In genomic region chr2:166831930-166832329, GRCh38 we compare ENCODE assay signal across 31 cellular contexts. TPM values are rescaled to one million over a fixed set of nuclear protein-coding genes. Genes with fewer than 3 reads are reported as not detected.
DNase-seq lines count a peak whose midpoint lies in the region; ATAC-seq, FAIRE-seq and TF ChIP-seq lines count a peak whose summit lies in the region.
"Had no signal": no experiment of that assay in that cellular context is flagged by ENCODE, and none has a peak within 500 bp of the region (broad histone marks: within the 10 kb centered on the region; RNA-seq: fewer than 3 reads in every experiment).

No MANE protein-coding gene starts in this region.

- no peaks in the 10 kb centered on the region for H3K4me1 Mint-ChIP-seq in astrocyte (ENCODE audit: low read depth, unreplicated experiment)
- H3K4me1 Mint-ChIP-seq in activated T-cell treated with anti-CD3 and anti-CD28 coated beads, Interleukin-2, amount 50 U/mL, for 72 hours (ENCODE audit: low read depth): no peaks in the 10 kb centered on the region
- H3K4me1 Mint-ChIP-seq in nephron progenitor cell: no peaks in the 10 kb centered on the region
- no peaks in the 10 kb centered on the region for H3K4me1 Mint-ChIP-seq in stimulated activated naive B cell treated with anti-CD40 and anti-IgM and Interleukin-4, amounts not matched to agents 10 μg/mL and 1 μg/mL and 100 μg/mL, for 72 hours
- H3K4me1 Mint-ChIP-seq: brain had no signal

- DNase-seq in COLO829 (ENCODE audit: low spot score) (peak; percentile 48), M059J (ENCODE audit: low read depth) (peak; percentile 2), astrocyte (ENCODE audit: low read depth) (peak; percentile 35), mesenchymal stem cell (peak; percentile 23), NCI-H146 treated with DMSO at 0.1 percent for 48 hours (lab: John Stamatoyannopoulos, UW; ENCODE audit: unreplicated experiment) (no peak), nephron progenitor cell (no peak)
- no peak for DNase-seq in activated T-cell treated with anti-CD3 and anti-CD28 coated beads, Interleukin-2, amount 50 U/mL, for 72 hours
- DNase-seq in stimulated activated naive B cell treated with anti-CD40 and anti-IgM and Interleukin-4, amounts not matched to agents 10 μg/mL and 1 μg/mL and 100 μg/mL, for 72 hours: no peak
- DNase-seq: activated CD4-positive, alpha-beta T cell treated with anti-CD3 and anti-CD28 coated beads, Interleukin-2, amount 50 U/mL, for 4 hours; activated naive CD4-positive, alpha-beta T cell treated with Interleukin-2 at 50 U/mL for 16 hours; dorsolateral prefrontal cortex; H7; hippocampal formation; left cardiac atrium; NCI-H1048; NCI-H1694 treated with DMSO at 0.1 percent for 48 hours; ovary; retina; small intestine; stimulated activated naive CD8-positive, alpha-beta T cell treated with anti-CD3 and anti-CD28 coated beads, Interleukin-15, Interleukin-2, amounts not matched to agents 100 U/mL and 50 U/mL, for 24 hours; T-helper 2 cell; upper lobe of right lung had no signal

- no peak overlapping the region for H2BK12ac ChIP-seq in mesenchymal stem cell (ENCODE audit: low read length in 2 of 2)

- H3K4me3 ChIP-seq in astrocyte (ENCODE audit: insufficient read depth, low read depth, low read length) (no peak overlapping the region), mesenchymal stem cell (ENCODE audit: insufficient read depth in 1 of 2, low read depth in 1 of 2, low read length in 2 of 2) (no peak overlapping the region)
- H3K4me3 ChIP-seq: dorsolateral prefrontal cortex, lung, ovary, SK-N-MC, upper lobe of right lung had no signal

- no peak overlapping the region for H3K18ac ChIP-seq in mesenchymal stem cell (ENCODE audit: low read depth in 1 of 2, low read length in 2 of 2)

- H3K4me3 Mint-ChIP-seq in astrocyte (ENCODE audit: unreplicated experiment) (no peak overlapping the region), nephron progenitor cell (no peak overlapping the region)
- H3K4me3 Mint-ChIP-seq in activated T-cell treated with anti-CD3 and anti-CD28 coated beads, Interleukin-2, amount 50 U/mL, for 72 hours: no peak overlapping the region
- H3K4me3 Mint-ChIP-seq in stimulated activated naive B cell treated with anti-CD40 and anti-IgM and Interleukin-4, amounts not matched to agents 10 μg/mL and 1 μg/mL and 100 μg/mL, for 72 hours: no peak overlapping the region
- H3K4me3 Mint-ChIP-seq: brain had no signal

- H3K9me3 Mint-ChIP-seq in astrocyte (ENCODE audit: unreplicated experiment): no peaks in the 10 kb centered on the region
- H3K9me3 Mint-ChIP-seq in activated T-cell treated with anti-CD3 and anti-CD28 coated beads, Interleukin-2, amount 50 U/mL, for 72 hours: peaks cover 2% of the 10 kb centered on the region in 2 donors
- H3K9me3 Mint-ChIP-seq in nephron progenitor cell: no peaks in the 10 kb centered on the region
- H3K9me3 Mint-ChIP-seq in stimulated activated naive B cell treated with anti-CD40 and anti-IgM and Interleukin-4, amounts not matched to agents 10 μg/mL and 1 μg/mL and 100 μg/mL, for 72 hours: no peaks in the 10 kb centered on the region
- H3K9me3 Mint-ChIP-seq: brain had no signal

- no peak overlapping the region for H3K27ac ChIP-seq in astrocyte (ENCODE audit: low read depth, low read length)
- no peak overlapping the region for H3K27ac ChIP-seq in mesenchymal stem cell (ENCODE audit: low read length, poor library complexity, severe bottlenecking)
- H3K27ac ChIP-seq: dorsolateral prefrontal cortex, ovary, SK-N-MC, upper lobe of right lung had no signal

- H3K9ac ChIP-seq in astrocyte (ENCODE audit: low read length) (no peak overlapping the region), mesenchymal stem cell (ENCODE audit: low read length) (no peak overlapping the region)

- no peak overlapping the region for H2BK5ac ChIP-seq in mesenchymal stem cell (ENCODE audit: low read depth, low read length, poor library complexity, severe bottlenecking)

- no peaks in the 10 kb centered on the region for H3K79me2 ChIP-seq in astrocyte (ENCODE audit: insufficient read depth, low read length)

- no peak overlapping the region for H2AK5ac ChIP-seq in mesenchymal stem cell (ENCODE audit: low read length, severe bottlenecking)

- no peak overlapping the region for H3K4me2 ChIP-seq in astrocyte (ENCODE audit: low read length)
- no peak overlapping the region for H3K4me2 ChIP-seq in mesenchymal stem cell (ENCODE audit: low read length, poor library complexity, severe bottlenecking)

- H4K91ac ChIP-seq in mesenchymal stem cell (ENCODE audit: low read length): no peak overlapping the region

- WGBS in mesenchymal stem cell: 61% methylated on average over 2 of the region's 4 CpGs

- H3K27me3 Mint-ChIP-seq in astrocyte (ENCODE audit: low read depth, unreplicated experiment) (no peaks in the 10 kb centered on the region), nephron progenitor cell (ENCODE audit: low read depth, poor library complexity) (no peaks in the 10 kb centered on the region)
- H3K27me3 Mint-ChIP-seq in activated T-cell treated with anti-CD3 and anti-CD28 coated beads, Interleukin-2, amount 50 U/mL, for 72 hours (ENCODE audit: low read depth): no peaks in the 10 kb centered on the region
- H3K27me3 Mint-ChIP-seq in stimulated activated naive B cell treated with anti-CD40 and anti-IgM and Interleukin-4, amounts not matched to agents 10 μg/mL and 1 μg/mL and 100 μg/mL, for 72 hours: no peaks in the 10 kb centered on the region

- H3K4ac ChIP-seq in mesenchymal stem cell (ENCODE audit: low read depth in 1 of 2, low read length in 2 of 2): no peak overlapping the region

- H3K27ac Mint-ChIP-seq in astrocyte (ENCODE audit: unreplicated experiment) (no peak overlapping the region), nephron progenitor cell (no peak overlapping the region)
- H3K27ac Mint-ChIP-seq in activated T-cell treated with anti-CD3 and anti-CD28 coated beads, Interleukin-2, amount 50 U/mL, for 72 hours: no peak overlapping the region
- no peak overlapping the region for H3K27ac Mint-ChIP-seq in stimulated activated naive B cell treated with anti-CD40 and anti-IgM and Interleukin-4, amounts not matched to agents 10 μg/mL and 1 μg/mL and 100 μg/mL, for 72 hours
- H3K27ac Mint-ChIP-seq: brain had no signal

- H2BK15ac ChIP-seq in mesenchymal stem cell (ENCODE audit: low read depth, poor library complexity, severe bottlenecking): no peak overlapping the region

- H4K8ac ChIP-seq in mesenchymal stem cell (ENCODE audit: low read length): no peak overlapping the region

- TF ChIP-seq CTCF in astrocyte (IDR thresholded peaks at IDR 0.05; ENCODE audit: insufficient read depth, low read depth, low read length) (no peak), nephron progenitor cell (IDR thresholded peaks at IDR 0.05) (no peak)

- H3K36me3 ChIP-seq in astrocyte (ENCODE audit: insufficient read depth, low read length): no peaks in the 10 kb centered on the region
- H3K36me3 ChIP-seq in mesenchymal stem cell (ENCODE audit: control insufficient read depth in 1 of 2, insufficient read depth in 2 of 2, low read depth in 1 of 2, low read length in 2 of 2): no peaks in the 10 kb centered on the region
- H3K36me3 ChIP-seq: ovary, upper lobe of right lung had no signal

- no peak overlapping the region for H3K23ac ChIP-seq in mesenchymal stem cell (ENCODE audit: low read length in 2 of 2)

- ATAC-seq in activated T-cell treated with anti-CD3 and anti-CD28 coated beads, Interleukin-2, amount 50 U/mL, for 72 hours (replicated peaks in 1 of 2): no peak
- no peak for ATAC-seq in stimulated activated naive B cell treated with anti-CD40 and anti-IgM and Interleukin-4, amounts not matched to agents 10 μg/mL and 1 μg/mL and 100 μg/mL, for 72 hours (replicated peaks)
- ATAC-seq: activated CD4-positive, CD25-positive, alpha-beta regulatory T cell treated with anti-CD3 and anti-CD28 coated beads, Interleukin-2, amount 50 U/mL, for 24 hours; left cardiac atrium; stimulated activated naive CD8-positive, alpha-beta T cell treated with anti-CD3 and anti-CD28 coated beads, Interleukin-15, Interleukin-2, amounts not matched to agents 100 U/mL and 50 U/mL, for 24 hours; upper lobe of right lung had no signal

- no peaks in the 10 kb centered on the region for H3K4me1 ChIP-seq in astrocyte (ENCODE audit: insufficient read depth, low read length)
- no peaks in the 10 kb centered on the region for H3K4me1 ChIP-seq in mesenchymal stem cell (ENCODE audit: control insufficient read depth, insufficient read depth, low read depth, low read length)
- H3K4me1 ChIP-seq: upper lobe of right lung had no signal

- H3K36me3 Mint-ChIP-seq in astrocyte (ENCODE audit: low read depth, unreplicated experiment): no peaks in the 10 kb centered on the region
- H3K36me3 Mint-ChIP-seq in activated T-cell treated with anti-CD3 and anti-CD28 coated beads, Interleukin-2, amount 50 U/mL, for 72 hours (ENCODE audit: insufficient read depth in 2 of 2): no peaks in the 10 kb centered on the region
- no peaks in the 10 kb centered on the region for H3K36me3 Mint-ChIP-seq in nephron progenitor cell (ENCODE audit: low read depth)
- no peaks in the 10 kb centered on the region for H3K36me3 Mint-ChIP-seq in stimulated activated naive B cell treated with anti-CD40 and anti-IgM and Interleukin-4, amounts not matched to agents 10 μg/mL and 1 μg/mL and 100 μg/mL, for 72 hours
- H3K36me3 Mint-ChIP-seq: brain had no signal

- H3K9me3 ChIP-seq in astrocyte (ENCODE audit: insufficient read depth, low read depth, low read length) (no peaks in the 10 kb centered on the region), mesenchymal stem cell (ENCODE audit: control insufficient read depth, low read length) (no peaks in the 10 kb centered on the region)
- H3K9me3 ChIP-seq: ovary, upper lobe of right lung had no signal

- no peaks in the 10 kb centered on the region for H3K79me1 ChIP-seq in mesenchymal stem cell (replicated peaks; ENCODE audit: low read length, poor library complexity, severe bottlenecking)

- H2AFZ ChIP-seq in astrocyte (ENCODE audit: low read depth, low read length) (no peak overlapping the region), mesenchymal stem cell (ENCODE audit: low read depth, low read length) (no peak overlapping the region)

- H4K20me1 ChIP-seq in astrocyte (ENCODE audit: insufficient read depth, low read length): no peaks in the 10 kb centered on the region

- no peaks in the 10 kb centered on the region for H3K27me3 ChIP-seq in astrocyte (ENCODE audit: insufficient read depth, low read length)
- H3K27me3 ChIP-seq in mesenchymal stem cell (ENCODE audit: control insufficient read depth in 1 of 2, insufficient read depth in 1 of 2, low read length in 2 of 2): no peaks in the 10 kb centered on the region
- H3K27me3 ChIP-seq: dorsolateral prefrontal cortex, ovary, upper lobe of right lung had no signal

- H2BK120ac ChIP-seq in mesenchymal stem cell (ENCODE audit: low read depth, low read length): peak overlapping the region; percentile 19

- no peak for FAIRE-seq in astrocyte (lab: Jason Lieb, UNC)
- FAIRE-seq: A204.1, endothelial cell of umbilical vein, GM12892, small intestine had no signal

- no peak overlapping the region for H3K14ac ChIP-seq in mesenchymal stem cell (ENCODE audit: low read length in 2 of 2)

RNA-seq across cellular contexts. Expression of gene XIRP2, which starts 56.4 kb away (rescaled TPM):
- 0.02 TPM in 1 of 2 replicates, not detected in the other for total RNA-seq in M059J (2014; rRNA removed; shearing (Covaris generic))
- total RNA-seq in astrocyte: 0.25 TPM in 1 of 2 replicates, not detected in the other
- 0.03 TPM for polyA plus RNA-seq in mesenchymal stem cell (2013, experiment 1 of 2)
- 0.01 TPM for polyA plus RNA-seq in mesenchymal stem cell (2013, experiment 2 of 2)
- total RNA-seq in activated T-cell treated with anti-CD3 and anti-CD28 coated beads, Interleukin-2, amount 50 U/mL, for 72 hours: not detected
- total RNA-seq: H7, NCI-H460 had no signal
- polyA plus RNA-seq: neural cell had no signal

Comparison
In these comparisons a context has a peak if more than half of its experiments do, and no peak if none do; other contexts are left out.
1. DNase-seq: peak in COLO829 (single experiment), M059J (single experiment), astrocyte (single experiment) and mesenchymal stem cell (single experiment); none in NCI-H146 treated with DMSO at 0.1 percent for 48 hours (single experiment), activated T-cell treated with anti-CD3 and anti-CD28 coated beads, Interleukin-2, amount 50 U/mL, for 72 hours (0 of 2), nephron progenitor cell (single experiment) and stimulated activated naive B cell treated with anti-CD40 and anti-IgM and Interleukin-4, amounts not matched to agents 10 μg/mL and 1 μg/mL and 100 μg/mL, for 72 hours (single experiment).